Comparison of ENCODE assay signal across 15 cellular contexts in genomic region chr12:19744760-19745218, GRCh38.
A peak's percentile ranks its signal among the peaks of the same experiment; 100 is the strongest.
DNase-seq lines count a peak whose midpoint lies in the region; ATAC-seq lines count a peak whose summit lies in the region.
"Had no signal": no experiment of that assay in that cellular context is flagged by ENCODE, and none has a peak within 500 bp of the region (broad histone marks: within the 10 kb centered on the region; RNA-seq: fewer than 3 reads in every experiment).

No MANE protein-coding gene starts in this region.

- intact Hi-C loops in Right ventricle myocardium inferior (cut with DNase I) (loop anchor here (5.0 to 10.0 kb wide), 2 partner anchors 468 to 860 kb away; no protein-coding TSS in a partner anchor), cardiac septum (cut with DNase I) (loop anchor here (5.0 kb wide), 1 partner anchor 468 kb away; no protein-coding TSS in a partner anchor), aorta (cut with DNase I) (no loop called here)

- peaks cover 0 to 3% of the 10 kb centered on the region in 2 donors for H3K36me3 ChIP-seq in aorta (ENCODE audit: control insufficient read depth in 1 of 2, insufficient read depth in 2 of 2, low read length in 1 of 2)

- no peak for DNase-seq in Right ventricle myocardium inferior (ENCODE audit: missing footprints)
- DNase-seq in cardiac septum (ENCODE audit: low spot score): no peak
- DNase-seq in brain pericyte (ENCODE audit: low read depth, low spot score): peak; percentile 13
- peak; percentile 89 for DNase-seq in iris pigment epithelial cell (ENCODE audit: low read depth)
- DNase-seq in aorta: no peak
- no peak for DNase-seq in ecto neural progenitor cell (ENCODE audit: low spot score)
- DNase-seq: activated CD4-positive, alpha-beta T cell treated with anti-CD3 and anti-CD28 coated beads for 48 hours; activated gamma-delta T cell treated with Interleukin-2 at 50 U/mL for 16 hours; GM23248; KG1; natural killer cell; NCI-H524 treated with DMSO at 0.1 percent for 48 hours had no signal

- H3K4me3 ChIP-seq in aorta (ENCODE audit: low read length in 2 of 2): no peak overlapping the region
- H3K4me3 ChIP-seq: GM23248 had no signal

- WGBS in aorta, 2 donors: 60 to 65% methylated on average over 4 of the region's 4 CpGs

- peak; percentile 80 for ATAC-seq in Right ventricle myocardium inferior
- ATAC-seq in aorta (ENCODE audit: low FRiP score): peak; percentile 50
- no peak for ATAC-seq in GM19395 (IDR thresholded peaks at IDR 0.05; ENCODE audit: unreplicated experiment)
- ATAC-seq in HG03432 (IDR thresholded peaks at IDR 0.05; ENCODE audit: unreplicated experiment): no peak
- ATAC-seq: natural killer cell; stimulated activated effector memory CD8-positive, alpha-beta T cell treated with anti-CD3 and anti-CD28 coated beads, Interleukin-12 subunit alpha, Interleukin-12 subunit beta, amount 100 ng/mL, for 72 hours had no signal

- H3K27ac ChIP-seq in aorta (ENCODE audit: low read depth in 1 of 2, low read length in 2 of 2): no peak overlapping the region
- H3K27ac ChIP-seq: GM23248 had no signal

- no peaks in the 10 kb centered on the region for H3K9me3 ChIP-seq in aorta (ENCODE audit: control insufficient read depth, low read length)

- H3K27me3 ChIP-seq in aorta (ENCODE audit: control insufficient read depth in 1 of 2, insufficient read depth in 2 of 2, low read length in 1 of 2): no peaks in the 10 kb centered on the region

- H3K4me1 ChIP-seq in aorta (ENCODE audit: control insufficient read depth in 1 of 2, insufficient read depth in 2 of 2, low read length in 2 of 2): no peaks in the 10 kb centered on the region

Comparison
In these comparisons a context has a peak if more than half of its experiments do, and no peak if none do; other contexts are left out.
1. ATAC-seq: peak in Right ventricle myocardium inferior (single experiment) and aorta (single experiment); none in GM19395 (single experiment) and HG03432 (single experiment).
2. DNase-seq: peak in brain pericyte (single experiment) and iris pigment epithelial cell (single experiment); none in Right ventricle myocardium inferior (single experiment), cardiac septum (single experiment), aorta (0 of 2) and ecto neural progenitor cell (single experiment).
3. intact Hi-C loops: an anchor here in Right ventricle myocardium inferior (5.0 to 10.0 kb wide) and cardiac septum (5.0 kb wide); none called in aorta.